ENCODE assay signal across 8 cellular contexts in genomic region chr9:124415102-124415851, GRCh38. TPM values are rescaled to one million over a fixed set of nuclear protein-coding genes. Genes with fewer than 3 reads are reported as not detected.
DNase-seq lines count a peak whose midpoint lies in the region; ATAC-seq and TF ChIP-seq lines count a peak whose summit lies in the region.

Gene PSMB7, minus strand, starts transcription at chr9:124415442. Its CDS starts 17 bp downstream, at chr9:124415425.

- peak within 1 kb of the TSS; percentile 17 for H3K27ac ChIP-seq in OCI-LY7 (ENCODE audit: low read depth, low read length, poor library complexity, severe bottlenecking)

- ATAC-seq in GM21515 (IDR thresholded peaks at IDR 0.05; ENCODE audit: unreplicated experiment) (peak; percentile 88), mucosa of descending colon (peak; percentile 99)

- no TSS peak for BruUV-seq in OCI-LY7 (replicated peaks; lab: Mats Ljungman, UMichigan)

- TF ChIP-seq CTCF in OCI-LY7 (conservative IDR thresholded peaks at IDR 0.05; ENCODE audit: low read length) (peak; percentile 89), epithelial cell of esophagus (IDR thresholded peaks at IDR 0.05; ENCODE audit: insufficient read depth, low read depth, low read length, missing control alignments) (peak; percentile 89), mucosa of descending colon (IDR thresholded peaks at IDR 0.05) (peak; percentile 71)

- H4K20me1 ChIP-seq in OCI-LY7 (ENCODE audit: insufficient read depth, low read length) = no peaks in the 10 kb centered on the region

- H2AFZ ChIP-seq in OCI-LY7 (ENCODE audit: low read length) = peak within 1 kb of the TSS; percentile 98

- CTCF ChIA-PET in OCI-LY7 (lab: Charles Lee; ENCODE audit: unreplicated experiment) = no interaction called here

- H3K9me3 ChIP-seq in OCI-LY7 (ENCODE audit: low read length) = peaks cover 6% of the 10 kb centered on the region; the same call in 1 of the 2 replicates
- H3K9me3 ChIP-seq in mucosa of descending colon = no peaks in the 10 kb centered on the region

- no peaks in the 10 kb centered on the region for H3K9me2 ChIP-seq in OCI-LY7 (ENCODE audit: insufficient read depth, low read length)

- POLR2A ChIA-PET in OCI-LY7 (lab: Charles Lee) = interaction anchor here (0.7 to 1.2 kb wide), 2 partner anchors 15 to 16 kb away, joined by 3 read pairs; no protein-coding TSS in a partner anchor

- peak within 1 kb of the TSS; percentile 85 for H3K4me2 ChIP-seq in OCI-LY7 (ENCODE audit: low read length)

- H3K4me3 ChIP-seq in OCI-LY7 (ENCODE audit: low read depth, low read length, poor library complexity, severe bottlenecking) (peak within 1 kb of the TSS; percentile 92), epithelial cell of esophagus (ENCODE audit: low read length) (peak within 1 kb of the TSS; percentile 99), mucosa of descending colon (peak within 1 kb of the TSS; percentile 64)

- H3K36me3 ChIP-seq in OCI-LY7 (ENCODE audit: insufficient read depth, low read length) (peaks cover 38% of the 10 kb centered on the region), mucosa of descending colon (ENCODE audit: low read depth) (no peaks in the 10 kb centered on the region)

- H3K4me1 ChIP-seq in OCI-LY7 (ENCODE audit: insufficient read depth, low read length, poor library complexity, severe bottlenecking) (peaks cover 19% of the 10 kb centered on the region), mucosa of descending colon (ENCODE audit: low read depth) (peaks cover 4% of the 10 kb centered on the region)

- intact Hi-C loops in OCI-LY7 (cut with micrococcal nuclease; ENCODE audit: unreplicated experiment) (no loop called here), mucosa of descending colon (cut with DNase I, micrococcal nuclease) (no loop called here)

- DNase-seq in DMS 273 (lab: John Stamatoyannopoulos, UW; ENCODE audit: unreplicated experiment) (peak; percentile 99), HuH-7.5 (ENCODE audit: low spot score) (peak; percentile 85), OCI-LY7 (ENCODE audit: low spot score) (peak; percentile 100), activated T-cell treated with anti-CD3 and anti-CD28 coated beads for 24 hours (ENCODE audit: low read depth) (peak; percentile 97), epithelial cell of esophagus (ENCODE audit: low read depth) (peak; percentile 97), mucosa of descending colon (peak; percentile 96 to 98 (median 97))
- DNase-seq in stimulated activated CD8-positive, alpha-beta memory T cell treated with anti-CD3 and anti-CD28 coated beads, Interleukin-4, amount 100 ng/mL, for 4 hours (ENCODE audit: low read depth in 2 of 2, low spot score in 1 of 2) = peak; percentile 92 to 98

- peaks cover 19% of the 10 kb centered on the region for H3K79me2 ChIP-seq in OCI-LY7 (ENCODE audit: insufficient read depth, low read depth, low read length)

RNA-seq across cellular contexts. Expression of gene PSMB7, which starts in this region (rescaled TPM):
- 186 and 204 TPM in 2 replicates for total RNA-seq in OCI-LY7 (2014; rRNA removed; shearing (Covaris generic))
- total RNA-seq in OCI-LY7 (2022) = 159 and 164 TPM in 2 replicates
- total RNA-seq in mucosa of descending colon = 100 to 1,000 TPM in 1 of 3 donors, 10 to 100 TPM in 2; 83.6 to 120 (median 92.3) TPM

Comparison
In these comparisons a context has a peak if more than half of its experiments do, and no peak if none do; other contexts are left out.
1. Peak in every context shown above with its lines: DNase-seq, ATAC-seq, H3K4me3 ChIP-seq and H3K27ac ChIP-seq.